Comparison of ENCODE assay signal across 22 cellular contexts in genomic region chr4:34516524-34516923, GRCh38.
DNase-seq lines count a peak whose midpoint lies in the region; FAIRE-seq lines count a peak whose summit lies in the region.
"Had no signal": no experiment of that assay in that cellular context is flagged by ENCODE, and none has a peak within 500 bp of the region (broad histone marks: within the 10 kb centered on the region; RNA-seq: fewer than 3 reads in every experiment).

No MANE protein-coding gene starts in this region.

- FAIRE-seq in urothelium cell line (lab: Jason Lieb, UNC), result peak; percentile 46
- FAIRE-seq: G401.6, GM12892 had no signal

- DNase-seq in NCI-H2107 treated with DMSO at 0.1 percent for 48 hours (lab: John Stamatoyannopoulos, UW; ENCODE audit: unreplicated experiment) (peak; percentile 1), NCI-H2107 (lab: John Stamatoyannopoulos, UW) (no peak), NCI-H1105 treated with DMSO at 0.1 percent for 48 hours (lab: John Stamatoyannopoulos, UW) (peak; percentile 39), NCI-H69 (lab: John Stamatoyannopoulos, UW) (peak; percentile 70), urothelium cell line (ENCODE audit: low spot score) (no peak), ecto neural progenitor cell (ENCODE audit: low spot score) (no peak)
- DNase-seq in activated CD4-positive, alpha-beta T cell treated with anti-CD3 and anti-CD28 coated beads, Interleukin-2, amount 50 U/mL, for 4 hours, result no peak
- DNase-seq: 8988T; AML-193; C1 segment of cervical spinal cord; CD8-positive, alpha-beta memory T cell; H7; HFFc6; KBM-7; NCI-H1092 treated with DMSO at 0.1 percent for 48 hours; NCI-H187 treated with DMSO at 0.1 percent for 48 hours; NCI-H2227 treated with DMSO at 0.1 percent for 48 hours; NCI-H510A; RPMI8226; SHP77 had no signal

Comparison
In these comparisons a context has a peak if more than half of its experiments do, and no peak if none do; other contexts are left out.
1. DNase-seq: peak in NCI-H2107 treated with DMSO at 0.1 percent for 48 hours (single experiment), NCI-H1105 treated with DMSO at 0.1 percent for 48 hours (single experiment) and NCI-H69 (single experiment); none in NCI-H2107 (single experiment), urothelium cell line (single experiment), ecto neural progenitor cell (single experiment) and activated CD4-positive, alpha-beta T cell treated with anti-CD3 and anti-CD28 coated beads, Interleukin-2, amount 50 U/mL, for 4 hours (0 of 2).